In the genomic region with DNA sequence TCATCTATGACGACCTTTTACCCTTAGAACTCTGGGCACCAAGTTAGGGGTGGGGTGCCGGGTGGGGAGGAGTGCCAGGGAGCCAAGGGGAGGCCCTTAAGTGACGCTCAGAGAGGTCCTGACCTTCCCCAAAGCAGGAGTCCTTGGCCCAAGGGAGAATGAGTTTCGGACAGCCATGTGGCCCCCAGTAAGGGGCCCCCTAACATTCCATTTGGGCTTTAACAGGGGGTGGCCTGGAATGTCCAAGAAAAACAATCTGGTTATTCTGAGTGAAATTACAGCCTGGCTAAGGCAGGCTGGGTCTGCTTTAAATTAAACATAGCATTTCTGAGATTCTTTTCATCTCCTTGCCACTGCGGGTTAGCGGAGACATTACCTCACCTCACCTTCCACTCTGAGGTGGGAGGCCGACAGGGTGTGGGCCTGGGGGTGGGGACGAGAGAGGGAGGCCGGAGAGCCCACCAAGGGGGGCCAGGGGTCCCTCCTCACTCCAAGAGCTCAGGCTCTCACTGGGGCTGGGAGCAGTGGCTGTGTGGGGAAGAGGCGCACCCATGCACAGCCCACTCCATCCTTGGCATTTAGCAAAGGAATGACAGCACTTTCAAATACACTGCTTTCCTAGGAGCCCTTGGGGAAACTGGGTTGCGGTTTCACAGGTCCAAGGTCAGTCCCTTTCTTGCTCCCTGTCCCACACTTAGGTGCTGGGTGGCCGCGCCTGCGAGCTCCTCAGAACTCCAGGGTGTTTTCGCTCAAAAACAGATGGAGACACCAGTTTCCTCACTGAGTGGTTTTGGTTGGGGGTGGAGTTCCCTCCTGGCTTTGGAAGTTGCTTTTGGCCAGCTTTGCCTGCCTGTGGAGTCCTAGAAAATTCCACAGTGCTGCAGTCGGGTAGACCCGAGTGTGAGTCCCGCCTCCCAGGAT, we compare ENCODE assay signal across 8 cellular contexts.
DNase-seq lines count a peak whose midpoint lies in the region; ATAC-seq and TF ChIP-seq lines count a peak whose summit lies in the region.

No MANE protein-coding gene starts in this region.

- no peaks in the 10 kb centered on the region for H3F3A ChIP-seq in SU-DHL-6 (ENCODE audit: insufficient read depth)

- DNase-seq in ELR (ENCODE audit: low read depth) = peak; percentile 13
- DNase-seq in Right ventricle myocardium superior = peak; percentile 57
- DNase-seq in NCI-H1105 treated with DMSO at 0.1 percent for 48 hours (lab: John Stamatoyannopoulos, UW) = no peak
- DNase-seq in AML-193 (lab: John Stamatoyannopoulos, UW) = no peak
- DNase-seq in globus pallidus (ENCODE audit: low spot score) = no peak

- H3K9me3 ChIP-seq in SU-DHL-6 (ENCODE audit: insufficient read depth, low read length) (no peaks in the 10 kb centered on the region), skeletal muscle satellite cell (replicated peaks; ENCODE audit: low read length) (no peaks in the 10 kb centered on the region)

- H3K27me3 ChIP-seq in SU-DHL-6 (ENCODE audit: low read length) (no peaks in the 10 kb centered on the region), skeletal muscle satellite cell (ENCODE audit: control insufficient read depth, insufficient read depth, low read length) (no peaks in the 10 kb centered on the region)

- no peak overlapping the region for H3K9ac ChIP-seq in SU-DHL-6 (ENCODE audit: low read length)
- peak overlapping the region; percentile 26 for H3K9ac ChIP-seq in skeletal muscle satellite cell (ENCODE audit: low read depth, low read length)

- H3K36me3 ChIP-seq in SU-DHL-6 (ENCODE audit: low read length) (no peaks in the 10 kb centered on the region), skeletal muscle satellite cell (ENCODE audit: insufficient read depth, low read length) (no peaks in the 10 kb centered on the region)

- H3K4me3 ChIP-seq in SU-DHL-6 (ENCODE audit: insufficient read depth, low read length, poor library complexity, severe bottlenecking) = no peak overlapping the region
- H3K4me3 ChIP-seq in skeletal muscle satellite cell (ENCODE audit: low read length) = no peak overlapping the region

- H3K27ac ChIP-seq in SU-DHL-6 (ENCODE audit: low read depth, low read length) = no peak overlapping the region

- H3K4me1 ChIP-seq in skeletal muscle satellite cell (ENCODE audit: control insufficient read depth, insufficient read depth, low read length) = peaks cover 34% of the 10 kb centered on the region

- no peak for TF ChIP-seq CTCF in SU-DHL-6 (IDR thresholded peaks at IDR 0.05; ENCODE audit: insufficient read depth, low read length, poor library complexity, severe bottlenecking)

- ATAC-seq in Right ventricle myocardium superior (ENCODE audit: poor library complexity) (peak; percentile 57), HG03378 (IDR thresholded peaks at IDR 0.05; ENCODE audit: unreplicated experiment) (no peak)

- intact Hi-C loops in Right ventricle myocardium superior (cut with DNase I) = no loop called here

- no peaks in the 10 kb centered on the region for H4K20me1 ChIP-seq in SU-DHL-6 (ENCODE audit: low read depth, low read length)

- H3K4me2 ChIP-seq in SU-DHL-6 (ENCODE audit: low read depth, low read length, poor library complexity, severe bottlenecking) (no peak overlapping the region), skeletal muscle satellite cell (ENCODE audit: low read length) (peak overlapping the region; percentile 51)

- H3K79me2 ChIP-seq in SU-DHL-6 (ENCODE audit: insufficient read depth, low read length) = no peaks in the 10 kb centered on the region

- H3K9me2 ChIP-seq in SU-DHL-6 (replicated peaks; ENCODE audit: insufficient read depth, low read length) = no peaks in the 10 kb centered on the region

- H2AFZ ChIP-seq in SU-DHL-6 (ENCODE audit: low read depth, low read length, severe bottlenecking) = peak overlapping the region; percentile 29

Comparison
In these comparisons a context has a peak if more than half of its experiments do, and no peak if none do; other contexts are left out.
1. DNase-seq: peak in ELR (single experiment) and Right ventricle myocardium superior (single experiment); none in NCI-H1105 treated with DMSO at 0.1 percent for 48 hours (single experiment), AML-193 (0 of 2) and globus pallidus (single experiment).